Comparison of ENCODE assay signal across 22 cellular contexts in the genomic region with DNA sequence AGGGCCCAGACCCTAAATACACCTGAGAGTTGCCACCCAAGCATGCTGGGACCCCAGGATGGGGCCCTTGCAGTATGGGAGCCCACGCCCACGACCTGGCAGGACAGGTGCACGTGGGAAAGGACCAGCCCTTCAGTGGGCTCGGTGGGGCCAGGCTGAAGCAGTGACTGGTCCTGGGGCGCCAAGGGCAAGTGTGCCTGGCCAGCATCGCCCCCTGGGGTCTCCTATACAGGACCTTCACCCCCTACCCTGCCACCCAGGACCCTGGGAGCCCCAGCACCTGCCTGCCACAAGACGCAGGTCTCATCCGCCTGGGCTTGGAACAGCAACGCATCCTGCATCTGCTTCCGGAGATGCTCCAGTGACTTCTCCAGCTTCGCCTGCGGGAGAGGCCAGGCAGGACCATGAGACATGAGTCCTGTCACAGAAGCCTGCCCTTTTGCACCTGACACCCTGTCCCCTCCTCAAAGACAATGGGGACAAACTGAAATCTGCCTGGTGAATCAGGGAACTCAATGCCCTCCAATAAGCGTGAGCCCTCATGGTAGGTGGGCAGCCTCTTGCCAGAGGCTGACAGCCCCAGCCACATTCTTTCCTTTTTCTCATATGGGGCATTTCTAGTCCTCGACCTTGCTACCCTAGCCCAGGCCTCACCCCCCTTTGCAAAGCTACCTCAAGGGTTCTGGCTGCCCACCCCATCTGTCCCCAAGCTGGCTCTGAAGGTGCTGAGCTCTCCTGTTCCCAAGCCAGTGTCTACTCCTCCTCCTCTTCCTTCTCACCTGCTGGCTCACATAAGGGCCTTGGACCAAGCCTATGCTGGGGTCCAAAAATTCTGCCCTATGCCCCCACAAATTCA. TPM values are rescaled to one million over a fixed set of nuclear protein-coding genes. Genes with fewer than 3 reads are reported as not detected.
DNase-seq lines count a peak whose midpoint lies in the region; ATAC-seq, FAIRE-seq and TF ChIP-seq lines count a peak whose summit lies in the region.
"Had no signal": no experiment of that assay in that cellular context is flagged by ENCODE, and none has a peak within 500 bp of the region (broad histone marks: within the 10 kb centered on the region; RNA-seq: fewer than 3 reads in every experiment).

No MANE protein-coding gene starts in this region.

- peaks cover 42% of the 10 kb centered on the region for H3K4me1 Mint-ChIP-seq in T-helper 2 cell treated with Interferon-gamma antibody and Interleukin-4, amounts not matched to agents 5 μg/mL and 100 μg/mL, for 36 hours (ENCODE audit: low read depth)
- H3K4me1 Mint-ChIP-seq in natural killer cell, result peaks cover 57 to 75% of the 10 kb centered on the region in 2 donors

- no peak overlapping the region for H3K4me3 Mint-ChIP-seq in T-helper 2 cell treated with Interferon-gamma antibody and Interleukin-4, amounts not matched to agents 5 μg/mL and 100 μg/mL, for 36 hours
- H3K4me3 Mint-ChIP-seq in natural killer cell, result no peak overlapping the region
- H3K4me3 Mint-ChIP-seq: brain had no signal

- no peaks in the 10 kb centered on the region for H3K27me3 Mint-ChIP-seq in T-helper 2 cell treated with Interferon-gamma antibody and Interleukin-4, amounts not matched to agents 5 μg/mL and 100 μg/mL, for 36 hours (ENCODE audit: low read depth)
- no peaks in the 10 kb centered on the region for H3K27me3 Mint-ChIP-seq in natural killer cell (ENCODE audit: low read depth in 2 of 2)

- 0 out of 2 replicates have a peak, but pooled peaks have one; percentile 23 for TF ChIP-seq POLR2A in GM12891 (IDR thresholded peaks at IDR 0.05; ENCODE audit: low read depth, low read length)
- TF ChIP-seq POLR2A in H54 (IDR thresholded peaks at IDR 0.05; ENCODE audit: low read depth, low read length), result no peak

- TF ChIP-seq CTCF in coronary artery (IDR thresholded peaks at IDR 0.05) (no peak), natural killer cell (IDR thresholded peaks at IDR 0.05) (no peak), GM10266 (IDR thresholded peaks at IDR 0.05; ENCODE audit: control insufficient read depth, insufficient read depth, low read depth, missing control alignments) (no peak)

- no peak overlapping the region for H3K4me3 ChIP-seq in coronary artery
- H3K4me3 ChIP-seq: BLaER1, heart right ventricle, mucosa of descending colon, ovary, thoracic aorta had no signal

- no peak for ATAC-seq in natural killer cell
- ATAC-seq: heart right ventricle, mucosa of descending colon had no signal

- no peak overlapping the region for H3K27ac ChIP-seq in coronary artery
- H3K27ac ChIP-seq: BLaER1, heart right ventricle, ovary, thoracic aorta had no signal

- no peaks in the 10 kb centered on the region for H3K9me3 Mint-ChIP-seq in T-helper 2 cell treated with Interferon-gamma antibody and Interleukin-4, amounts not matched to agents 5 μg/mL and 100 μg/mL, for 36 hours
- H3K9me3 Mint-ChIP-seq in natural killer cell, result no peaks in the 10 kb centered on the region
- H3K9me3 Mint-ChIP-seq: brain had no signal

- no peak for DNase-seq in T-helper 2 cell treated with Interferon-gamma antibody and Interleukin-4, amounts not matched to agents 5 μg/mL and 100 μg/mL, for 36 hours (ENCODE audit: low spot score)
- DNase-seq in T-helper 2 cell, result no peak
- DNase-seq in GM12891 (ENCODE audit: insufficient read length, low spot score), result no peak
- peak; percentile 59 for DNase-seq in coronary artery (ENCODE audit: low spot score)
- no peak for DNase-seq in natural killer cell
- no peak for DNase-seq in SHP77 treated with DMSO at 0.1 percent for 48 hours (lab: John Stamatoyannopoulos, UW)
- no peak for DNase-seq in H54 (ENCODE audit: insufficient read length, low spot score)
- no peak for DNase-seq in GM10266 (ENCODE audit: extremely low spot score)
- DNase-seq: 8988T; heart right ventricle; KBM-7; kidney glomerular epithelial cell; NCI-H1048; NCI-H748 treated with DMSO at 0.1 percent for 48 hours; stimulated activated CD4-positive, alpha-beta T cell treated with anti-CD3 and anti-CD28 coated beads, Interleukin-4, amount 100 ng/mL, for 24 hours; stimulated activated CD8-positive, alpha-beta memory T cell treated with anti-CD3 and anti-CD28 coated beads, Interleukin-4, amount 100 ng/mL, for 48 hours had no signal

- peaks cover 49% of the 10 kb centered on the region for H3K36me3 Mint-ChIP-seq in T-helper 2 cell treated with Interferon-gamma antibody and Interleukin-4, amounts not matched to agents 5 μg/mL and 100 μg/mL, for 36 hours (ENCODE audit: low read depth)
- H3K36me3 Mint-ChIP-seq in natural killer cell, result no peaks in the 10 kb centered on the region

- peak overlapping the region; percentile 34 for H3K27ac Mint-ChIP-seq in T-helper 2 cell treated with Interferon-gamma antibody and Interleukin-4, amounts not matched to agents 5 μg/mL and 100 μg/mL, for 36 hours
- H3K27ac Mint-ChIP-seq in natural killer cell, result peak overlapping the region; percentile 31 to 89

- intact Hi-C loops in natural killer cell (cut with micrococcal nuclease), result no loop called here

- FAIRE-seq in GM12891 (lab: Jason Lieb, UNC), result no peak
- no peak for FAIRE-seq in H54 (lab: Jason Lieb, UNC)

TF ChIP-seq in GM12891, 5 proteins besides CTCF, POLR2A, EP300 and RAD21:
- TF ChIP-seq PAX5 (IDR thresholded peaks at IDR 0.05; ENCODE audit: insufficient read depth, low read length, severe bottlenecking), result no peak
- TF ChIP-seq POU2F2 (IDR thresholded peaks at IDR 0.05; ENCODE audit: low read depth, low read length), result no peak
- TF ChIP-seq TAF1 (IDR thresholded peaks at IDR 0.05; ENCODE audit: low read depth, low read length), result no peak
- TF ChIP-seq SPI1 (IDR thresholded peaks at IDR 0.05; ENCODE audit: low read depth, low read length), result no peak
- no peak for TF ChIP-seq POLR2AphosphoS5 (IDR thresholded peaks at IDR 0.05; ENCODE audit: low read depth, low read length)

RNA-seq across cellular contexts. Expression of a gene that starts 4.6 kb away (rescaled TPM):
- 12.6 TPM for polyA plus RNA-seq in GM12891 (2012; ENCODE audit: low read depth, missing spikeins)
- total RNA-seq in natural killer cell, result 10 to 100 TPM; 65.1 to 91.4 (median 83.2) TPM

RNA-seq across cellular contexts. Expression of a gene that starts 14.7 kb away (rescaled TPM):
- polyA plus RNA-seq in GM12891 (2012; ENCODE audit: low read depth, missing spikeins), result 0.26 TPM
- total RNA-seq in natural killer cell, result 10 to 100 TPM in 1 of 3 donors, 1 to 10 TPM in 2; 8.0 to 13.4 (median 8.4) TPM
- total RNA-seq: dermis microvascular lymphatic vessel endothelial cell had no signal
